Comparison of ENCODE assay signal across 15 cellular contexts in genomic region chr1:207811319-207811718, GRCh38. TPM values are rescaled to one million over a fixed set of nuclear protein-coding genes. Genes with fewer than 3 reads are reported as not detected.
A peak's percentile ranks its signal among the peaks of the same experiment; 100 is the strongest.
DNase-seq lines count a peak whose midpoint lies in the region; ATAC-seq and TF ChIP-seq lines count a peak whose summit lies in the region.
"Had no signal": no experiment of that assay in that cellular context is flagged by ENCODE, and none has a peak within 500 bp of the region (broad histone marks: within the 10 kb centered on the region; RNA-seq: fewer than 3 reads in every experiment).

No MANE protein-coding gene starts in this region.

- no peak overlapping the region for H3K4me2 ChIP-seq in SK-N-SH

- CTCF ChIA-PET in activated CD4-positive, alpha-beta memory T cell treated with anti-CD3 and anti-CD28 coated beads, Interleukin-2, amount 10 ng/mL, durations not matched to agents 7 days and 5 days (lab: Charles Lee), result interaction anchor here (1.2 to 3.3 kb wide), 9 partner anchors 11 to 152 kb away, joined by 4 to 24 read pairs (median 6); no protein-coding TSS in a partner anchor
- CTCF ChIA-PET in SK-N-SH (lab: Yijun Ruan, JAX), result interaction anchor here (0.6 to 2.7 kb wide), 12 partner anchors 9 to 152 kb away, joined by 3 to 19 read pairs (median 4); no protein-coding TSS in a partner anchor

- no peaks in the 10 kb centered on the region for H3F3A ChIP-seq in SK-N-SH (replicated peaks; ENCODE audit: insufficient read depth)

- intact Hi-C loops in activated CD4-positive, alpha-beta T cell treated with anti-CD3 and anti-CD28 coated beads, Interleukin-2, amount 10 ng/mL, durations not matched to agents 24 days and 14 days (cut with micrococcal nuclease), result no loop called here
- intact Hi-C loops in esophagus squamous epithelium (cut with DNase I), result no loop called here

- no peaks in the 10 kb centered on the region for H3K27me3 ChIP-seq in esophagus squamous epithelium
- no peaks in the 10 kb centered on the region for H3K27me3 ChIP-seq in SK-N-SH (ENCODE audit: insufficient read depth)
- H3K27me3 ChIP-seq: suprapubic skin had no signal

- H3K36me3 ChIP-seq in esophagus squamous epithelium, result peaks cover 18 to 100% (median 31%) of the 10 kb centered on the region in 3 donors
- H3K36me3 ChIP-seq in SK-N-SH (replicated peaks in 1 of 2; ENCODE audit: control insufficient read depth in 1 of 2, insufficient read depth in 2 of 2, low read length in 1 of 2), result peaks cover 0 to 20% of the 10 kb centered on the region in 2 experiments

- TF ChIP-seq EP300 in SK-N-SH (IDR thresholded peaks at IDR 0.05; ENCODE audit: borderline replicate concordance in 1 of 2, low read depth in 1 of 2, low read length in 1 of 2), result no peak

- no peaks in the 10 kb centered on the region for H3K79me2 ChIP-seq in SK-N-SH (ENCODE audit: insufficient read depth)

- POLR2A ChIA-PET in activated CD4-positive, alpha-beta memory T cell treated with anti-CD3 and anti-CD28 coated beads, Interleukin-2, amount 10 ng/mL, durations not matched to agents 7 days and 5 days (lab: Charles Lee), result interaction anchor here (1.1 to 2.9 kb wide), 5 partner anchors 8 to 57 kb away, joined by 3 to 15 read pairs (median 5); no protein-coding TSS in a partner anchor
- POLR2A ChIA-PET in SK-N-SH (lab: Yijun Ruan, JAX), result interaction anchor here (1.5 kb wide), 1 partner anchor 152 kb away, joined by 3 read pairs; no protein-coding TSS in a partner anchor

- TF ChIP-seq POLR2A in esophagus squamous epithelium (IDR thresholded peaks at IDR 0.05), result no peak

- no peak for ATAC-seq in stimulated activated naive CD8-positive, alpha-beta T cell treated with anti-CD3 and anti-CD28 coated beads, Interleukin-15, amount 100 ng/mL, for 72 hours

- no peak overlapping the region for H3K4me3 ChIP-seq in esophagus squamous epithelium
- no peak overlapping the region for H3K4me3 ChIP-seq in SK-N-SH (ENCODE audit: low read depth in 2 of 2, low read length in 1 of 2)

- H3K27ac ChIP-seq in esophagus squamous epithelium (peak overlapping the region; percentile 2 to 90 (median 68)), SK-N-SH (ENCODE audit: low read depth in 2 of 2, low read length in 1 of 2) (no peak overlapping the region)

- H3K4me1 Mint-ChIP-seq in activated CD4-positive, alpha-beta T cell treated with anti-CD3 and anti-CD28 coated beads, Interleukin-2, amount 10 ng/mL, durations not matched to agents 24 days and 14 days, result peaks cover 50% of the 10 kb centered on the region
- peaks cover 53% of the 10 kb centered on the region for H3K4me1 Mint-ChIP-seq in activated CD4-positive, alpha-beta memory T cell treated with anti-CD3 and anti-CD28 coated beads, Interleukin-2, amount 10 ng/mL, durations not matched to agents 7 days and 5 days
- H3K4me1 Mint-ChIP-seq in stimulated activated naive CD8-positive, alpha-beta T cell treated with anti-CD3 and anti-CD28 coated beads, Interleukin-15, amount 100 ng/mL, for 72 hours, result peaks cover 88% of the 10 kb centered on the region
- H3K4me1 Mint-ChIP-seq in nephron progenitor cell, result peaks cover 37% of the 10 kb centered on the region

- H3K9me3 Mint-ChIP-seq in activated CD4-positive, alpha-beta T cell treated with anti-CD3 and anti-CD28 coated beads, Interleukin-2, amount 10 ng/mL, durations not matched to agents 24 days and 14 days, result no peaks in the 10 kb centered on the region
- H3K9me3 Mint-ChIP-seq in activated CD4-positive, alpha-beta memory T cell treated with anti-CD3 and anti-CD28 coated beads, Interleukin-2, amount 10 ng/mL, durations not matched to agents 7 days and 5 days, result no peaks in the 10 kb centered on the region
- H3K9me3 Mint-ChIP-seq in stimulated activated naive CD8-positive, alpha-beta T cell treated with anti-CD3 and anti-CD28 coated beads, Interleukin-15, amount 100 ng/mL, for 72 hours, result no peaks in the 10 kb centered on the region
- no peaks in the 10 kb centered on the region for H3K9me3 Mint-ChIP-seq in nephron progenitor cell

- no peak for TF ChIP-seq RAD21 in SK-N-SH (IDR thresholded peaks at IDR 0.05; ENCODE audit: low read length)

- WGBS in esophagus squamous epithelium, 2 donors, result 85 to 87% methylated on average over 7 to 8 of the region's 8 CpGs
- WGBS in SK-N-SH (ENCODE audit: low lambda C conversion rate), result 92% methylated on average over 8 of the region's 8 CpGs

- peaks cover 54% of the 10 kb centered on the region for H3K36me3 Mint-ChIP-seq in activated CD4-positive, alpha-beta T cell treated with anti-CD3 and anti-CD28 coated beads, Interleukin-2, amount 10 ng/mL, durations not matched to agents 24 days and 14 days (ENCODE audit: low read depth)
- H3K36me3 Mint-ChIP-seq in activated CD4-positive, alpha-beta memory T cell treated with anti-CD3 and anti-CD28 coated beads, Interleukin-2, amount 10 ng/mL, durations not matched to agents 7 days and 5 days (ENCODE audit: low read depth), result peaks cover 80% of the 10 kb centered on the region
- H3K36me3 Mint-ChIP-seq in nephron progenitor cell (ENCODE audit: low read depth), result peaks cover 11% of the 10 kb centered on the region

- H3K27me3 Mint-ChIP-seq in activated CD4-positive, alpha-beta T cell treated with anti-CD3 and anti-CD28 coated beads, Interleukin-2, amount 10 ng/mL, durations not matched to agents 24 days and 14 days, result no peaks in the 10 kb centered on the region
- no peaks in the 10 kb centered on the region for H3K27me3 Mint-ChIP-seq in activated CD4-positive, alpha-beta memory T cell treated with anti-CD3 and anti-CD28 coated beads, Interleukin-2, amount 10 ng/mL, durations not matched to agents 7 days and 5 days
- no peaks in the 10 kb centered on the region for H3K27me3 Mint-ChIP-seq in stimulated activated naive CD8-positive, alpha-beta T cell treated with anti-CD3 and anti-CD28 coated beads, Interleukin-15, amount 100 ng/mL, for 72 hours
- peaks cover 8% of the 10 kb centered on the region for H3K27me3 Mint-ChIP-seq in nephron progenitor cell (ENCODE audit: low read depth, poor library complexity)

- no peaks in the 10 kb centered on the region for H4K20me1 ChIP-seq in SK-N-SH (ENCODE audit: insufficient read depth)

- H3K4me1 ChIP-seq in esophagus squamous epithelium (peaks cover 58 to 100% (median 91%) of the 10 kb centered on the region in 3 donors), SK-N-SH (ENCODE audit: control insufficient read depth in 1 of 2, insufficient read depth in 2 of 2, low read depth in 1 of 2, low read length in 1 of 2) (peaks cover 0 to 1% of the 10 kb centered on the region in 2 experiments; a peak in 2 of 4 replicates)

- no peaks in the 10 kb centered on the region for H3K9me2 ChIP-seq in SK-N-SH

- no peaks in the 10 kb centered on the region for H3K9me3 ChIP-seq in esophagus squamous epithelium
- H3K9me3 ChIP-seq in SK-N-SH, result no peaks in the 10 kb centered on the region
- H3K9me3 ChIP-seq: suprapubic skin had no signal

- no peak overlapping the region for H3K9ac ChIP-seq in SK-N-SH

- TF ChIP-seq CTCF in esophagus squamous epithelium (IDR thresholded peaks at IDR 0.05), result no peak
- TF ChIP-seq CTCF in nephron progenitor cell (IDR thresholded peaks at IDR 0.05), result no peak
- no peak for TF ChIP-seq CTCF in SK-N-SH (IDR thresholded peaks at IDR 0.05)

- no peak overlapping the region for H3K4me3 Mint-ChIP-seq in activated CD4-positive, alpha-beta T cell treated with anti-CD3 and anti-CD28 coated beads, Interleukin-2, amount 10 ng/mL, durations not matched to agents 24 days and 14 days
- no peak overlapping the region for H3K4me3 Mint-ChIP-seq in activated CD4-positive, alpha-beta memory T cell treated with anti-CD3 and anti-CD28 coated beads, Interleukin-2, amount 10 ng/mL, durations not matched to agents 7 days and 5 days
- no peak overlapping the region for H3K4me3 Mint-ChIP-seq in stimulated activated naive CD8-positive, alpha-beta T cell treated with anti-CD3 and anti-CD28 coated beads, Interleukin-15, amount 100 ng/mL, for 72 hours
- H3K4me3 Mint-ChIP-seq in nephron progenitor cell, result no peak overlapping the region

- no peak for DNase-seq in activated CD4-positive, alpha-beta T cell treated with anti-CD3 and anti-CD28 coated beads, Interleukin-2, amount 10 ng/mL, durations not matched to agents 24 days and 14 days
- no peak for DNase-seq in activated CD4-positive, alpha-beta T cell treated with anti-CD3 and anti-CD28 coated beads for 1 hour
- peak; percentile 13 for DNase-seq in activated CD4-positive, alpha-beta memory T cell treated with anti-CD3 and anti-CD28 coated beads, Interleukin-2, amount 10 ng/mL, durations not matched to agents 7 days and 5 days
- no peak for DNase-seq in esophagus squamous epithelium (lab: John Stamatoyannopoulos, UW)
- DNase-seq in stimulated activated naive CD8-positive, alpha-beta T cell treated with anti-CD3 and anti-CD28 coated beads, Interleukin-15, amount 100 ng/mL, for 72 hours, result no peak
- no peak for DNase-seq in NCI-H2227 (lab: John Stamatoyannopoulos, UW; ENCODE audit: unreplicated experiment)
- no peak for DNase-seq in nephron progenitor cell
- DNase-seq in SK-N-SH, result no peak
- DNase-seq: COR-L47, cortex of kidney, mesenchymal stem cell, NCI-H1694, NCI-H524, small intestine had no signal

- peak overlapping the region; percentile 48 for H3K27ac Mint-ChIP-seq in activated CD4-positive, alpha-beta T cell treated with anti-CD3 and anti-CD28 coated beads, Interleukin-2, amount 10 ng/mL, durations not matched to agents 24 days and 14 days
- H3K27ac Mint-ChIP-seq in activated CD4-positive, alpha-beta memory T cell treated with anti-CD3 and anti-CD28 coated beads, Interleukin-2, amount 10 ng/mL, durations not matched to agents 7 days and 5 days, result no peak overlapping the region
- peak overlapping the region; percentile 88 for H3K27ac Mint-ChIP-seq in stimulated activated naive CD8-positive, alpha-beta T cell treated with anti-CD3 and anti-CD28 coated beads, Interleukin-15, amount 100 ng/mL, for 72 hours
- no peak overlapping the region for H3K27ac Mint-ChIP-seq in nephron progenitor cell

- no peak overlapping the region for H2AFZ ChIP-seq in SK-N-SH (ENCODE audit: low read depth)

TF ChIP-seq in SK-N-SH, 30 proteins besides CTCF, POLR2A, EP300 and RAD21:
- TF ChIP-seq MXI1 (IDR thresholded peaks at IDR 0.05; ENCODE audit: low read depth, low read length), result no peak
- TF ChIP-seq YY1 (IDR thresholded peaks at IDR 0.05; ENCODE audit: low read depth), result no peak
- no peak for TF ChIP-seq FOXJ3 (CRISPR knock-in tag; IDR thresholded peaks at IDR 0.05)
- TF ChIP-seq TAF1 (IDR thresholded peaks at IDR 0.05; ENCODE audit: borderline replicate concordance, low read depth, low read length), result no peak

RNA-seq across cellular contexts. Expression of gene CD46, which starts 59.5 kb away (rescaled TPM):
- 96.3 and 107 TPM in 2 replicates for total RNA-seq in activated CD4-positive, alpha-beta T cell treated with anti-CD3 and anti-CD28 coated beads, Interleukin-2, amount 10 ng/mL, durations not matched to agents 24 days and 14 days
- 100 to 1,000 TPM; 140 to 145 TPM for total RNA-seq in activated CD4-positive, alpha-beta memory T cell treated with anti-CD3 and anti-CD28 coated beads, Interleukin-2, amount 10 ng/mL, durations not matched to agents 7 days and 5 days
- total RNA-seq in esophagus squamous epithelium, result 100 to 1,000 TPM; 131 to 191 (median 157) TPM
- polyA plus RNA-seq in SK-N-SH (2012; rRNA removed), result 56.0 and 92.5 TPM in 2 replicates
- 72.8 and 79.0 TPM in 2 replicates for polyA plus RNA-seq in SK-N-SH (2012; cell fraction: cytosol; rRNA removed)
- 74.1 and 204 TPM in 2 replicates for polyA plus RNA-seq in SK-N-SH (2012; cell fraction: nucleus; rRNA removed)

Comparison
In these comparisons a context has a peak if more than half of its experiments do, and no peak if none do; other contexts are left out.
1. H3K27ac Mint-ChIP-seq: peak in activated CD4-positive, alpha-beta T cell treated with anti-CD3 and anti-CD28 coated beads, Interleukin-2, amount 10 ng/mL, durations not matched to agents 24 days and 14 days (single experiment) and stimulated activated naive CD8-positive, alpha-beta T cell treated with anti-CD3 and anti-CD28 coated beads, Interleukin-15, amount 100 ng/mL, for 72 hours (2 of 2); none in activated CD4-positive, alpha-beta memory T cell treated with anti-CD3 and anti-CD28 coated beads, Interleukin-2, amount 10 ng/mL, durations not matched to agents 7 days and 5 days (single experiment) and nephron progenitor cell (single experiment).
2. H3K27ac ChIP-seq: peak in esophagus squamous epithelium (4 of 4); none in SK-N-SH (0 of 2).